12 cellular contexts compared by ENCODE assay signal in the genomic region with DNA sequence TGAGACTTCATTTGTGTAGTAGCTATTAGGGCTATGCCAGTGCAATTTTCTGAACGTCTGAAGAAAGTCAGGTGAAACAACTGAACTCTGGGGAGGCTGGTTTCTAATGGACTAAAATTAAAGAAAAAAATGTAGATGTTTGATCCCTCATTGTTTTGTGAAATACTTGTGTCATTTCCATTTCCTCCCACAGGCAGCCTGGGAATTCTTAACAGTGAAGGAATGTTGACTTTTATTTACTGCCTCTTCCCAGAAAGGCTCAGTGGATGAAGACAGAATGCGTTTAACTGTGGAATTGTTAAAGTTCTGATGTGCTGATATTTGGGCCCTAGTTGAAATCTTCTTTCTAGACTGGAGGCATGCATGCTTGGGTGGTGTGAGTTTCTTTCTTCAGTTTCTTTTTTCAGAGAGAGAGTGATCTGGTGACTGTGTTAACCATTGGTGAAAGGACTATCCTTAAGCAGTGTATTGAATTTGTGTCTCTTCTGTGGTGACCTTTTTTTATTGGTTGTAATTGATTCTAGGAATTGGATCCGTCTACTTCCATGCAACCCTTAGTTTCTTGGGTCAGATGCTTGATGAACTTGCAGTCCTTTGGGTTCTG. TPM values are rescaled to one million over a fixed set of nuclear protein-coding genes. Genes with fewer than 3 reads are reported as not detected.
A peak's percentile ranks its signal among the peaks of the same experiment; 100 is the strongest.
DNase-seq lines count a peak whose midpoint lies in the region; ATAC-seq and TF ChIP-seq lines count a peak whose summit lies in the region.
"Had no signal": no experiment of that assay in that cellular context is flagged by ENCODE, and none has a peak within 500 bp of the region (broad histone marks: within the 10 kb centered on the region; RNA-seq: fewer than 3 reads in every experiment).

No MANE protein-coding gene starts in this region.

- no peaks in the 10 kb centered on the region for H4K20me1 ChIP-seq in hepatocyte (ENCODE audit: insufficient read depth, poor library complexity, severe bottlenecking)

- no peak overlapping the region for H3K4me2 ChIP-seq in hepatocyte

- ATAC-seq in GM21367 (IDR thresholded peaks at IDR 0.05; ENCODE audit: unreplicated experiment) (peak; percentile 93), HG03045 (IDR thresholded peaks at IDR 0.05; ENCODE audit: unreplicated experiment) (peak; percentile 77), GM18520 (IDR thresholded peaks at IDR 0.05; ENCODE audit: unreplicated experiment) (no peak)

- no peaks in the 10 kb centered on the region for H3K27me3 ChIP-seq in hepatocyte
- H3K27me3 ChIP-seq: ascending aorta had no signal

- no peak overlapping the region for H3K27ac ChIP-seq in hepatocyte
- H3K27ac ChIP-seq: ascending aorta had no signal

- 42% methylated on average over 3 of the region's 3 CpGs for WGBS in hepatocyte (ENCODE audit: low lambda C conversion rate, missing lambda C conversion rate)

- no peak overlapping the region for H2AFZ ChIP-seq in hepatocyte

- DNase-seq in GM12865 (ENCODE audit: low read depth) (peak; percentile 21), dermis blood vessel endothelial cell (peak; percentile 83), NCI-H146 treated with DMSO at 0.1 percent for 48 hours (lab: John Stamatoyannopoulos, UW; ENCODE audit: unreplicated experiment) (no peak), hepatocyte (ENCODE audit: low spot score) (no peak)
- DNase-seq in activated CD8-positive, alpha-beta memory T cell treated with anti-CD3 and anti-CD28 coated beads for 24 hours, result no peak
- DNase-seq: NCI-H510A treated with DMSO at 0.1 percent for 48 hours, SW 1271 had no signal

- no peaks in the 10 kb centered on the region for H3K79me2 ChIP-seq in hepatocyte

- no peaks in the 10 kb centered on the region for H3K9me2 ChIP-seq in hepatocyte (replicated peaks; ENCODE audit: insufficient read depth)

- H3K4me3 ChIP-seq in GM12865 (ENCODE audit: low read depth, low read length) (no peak overlapping the region), hepatocyte (no peak overlapping the region)
- H3K4me3 ChIP-seq: ascending aorta, HAP-1 had no signal

- no peaks in the 10 kb centered on the region for H3K9me3 ChIP-seq in hepatocyte (ENCODE audit: low read depth)
- H3K9me3 ChIP-seq: ascending aorta, HAP-1 had no signal

- H3K36me3 ChIP-seq in hepatocyte (replicated peaks; ENCODE audit: insufficient read depth, low read depth), result no peaks in the 10 kb centered on the region
- H3K36me3 ChIP-seq: HAP-1 had no signal

- H3K4me1 ChIP-seq in hepatocyte (ENCODE audit: insufficient read depth), result no peaks in the 10 kb centered on the region
- H3K4me1 ChIP-seq: ascending aorta, HAP-1 had no signal

- no peak for TF ChIP-seq CTCF in GM12865 (IDR thresholded peaks at IDR 0.05; ENCODE audit: insufficient read depth, low read depth, low read length, missing control alignments)
- no peak for TF ChIP-seq CTCF in hepatocyte (IDR thresholded peaks at IDR 0.05; ENCODE audit: poor library complexity)

RNA-seq across cellular contexts. Expression of gene ACER2, which starts 15.5 kb away (rescaled TPM):
- 10.7 and 15.7 TPM in 2 replicates for total RNA-seq in dermis blood vessel endothelial cell
- 6.3 and 6.6 TPM in 2 replicates for total RNA-seq in hepatocyte
- polyA plus RNA-seq in hepatocyte, result 1.1 and 1.3 TPM in 2 replicates

RNA-seq across cellular contexts. Expression of gene RPS6, which starts 44.2 kb away (rescaled TPM):
- total RNA-seq in dermis blood vessel endothelial cell, result 1,458 and 1,664 TPM in 2 replicates
- 1,650 and 1,680 TPM in 2 replicates for total RNA-seq in hepatocyte
- polyA plus RNA-seq in hepatocyte, result 882 and 899 TPM in 2 replicates

Comparison
In these comparisons a context has a peak if more than half of its experiments do, and no peak if none do; other contexts are left out.
1. DNase-seq: peak in GM12865 (single experiment) and dermis blood vessel endothelial cell (single experiment); none in NCI-H146 treated with DMSO at 0.1 percent for 48 hours (single experiment), activated CD8-positive, alpha-beta memory T cell treated with anti-CD3 and anti-CD28 coated beads for 24 hours (single experiment) and hepatocyte (single experiment).